In the genomic region with DNA sequence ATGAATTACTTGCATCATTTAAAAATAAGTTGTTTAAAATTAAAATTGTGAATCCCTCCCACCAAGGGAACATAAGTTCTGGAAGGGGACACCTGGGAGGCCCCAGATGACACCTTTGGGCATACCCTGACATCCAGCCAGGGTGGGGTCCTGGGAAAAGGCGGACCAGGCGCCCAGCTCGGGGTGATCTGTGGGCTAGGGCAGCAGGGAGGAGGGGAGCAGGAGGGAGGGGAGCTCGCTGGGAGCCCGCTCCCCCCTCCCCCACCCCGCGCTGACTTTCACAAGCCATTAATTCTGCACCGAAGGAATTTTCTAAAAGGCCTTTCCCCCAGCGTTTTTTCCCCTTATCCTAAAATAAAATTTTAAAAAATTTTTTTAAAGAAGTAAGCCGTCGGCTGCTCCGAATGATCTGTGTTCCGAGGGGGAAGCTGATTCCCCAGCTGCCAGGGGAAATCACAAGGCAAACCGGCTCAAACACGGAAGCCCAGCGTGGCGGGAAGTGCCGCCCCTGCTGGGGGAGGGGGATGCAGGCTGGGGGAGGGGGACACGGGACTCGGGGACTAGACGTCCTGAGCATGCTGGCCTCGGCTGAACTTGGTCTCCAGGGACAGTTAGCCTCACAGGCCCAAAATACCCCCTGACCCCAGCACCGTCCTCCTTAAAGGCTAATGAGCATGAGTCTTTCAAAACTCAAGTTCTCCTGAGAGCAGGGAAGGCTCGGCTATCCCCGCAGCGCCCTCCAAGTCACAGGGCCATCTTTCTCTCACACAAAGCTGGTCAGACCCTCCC, we compare ENCODE assay signal across 1 cellular context.
TF ChIP-seq lines count a peak whose summit lies in the region.

No MANE protein-coding gene starts in this region.

TF ChIP-seq in GM23338, 12 proteins besides CTCF, POLR2A, EP300 and RAD21 (continued from another document):
- TF ChIP-seq CREB1 (CRISPR knock-in tag; IDR thresholded peaks at IDR 0.05; ENCODE audit: low read depth) (no peak), POLR2AphosphoS5 (IDR thresholded peaks at IDR 0.05; ENCODE audit: low read depth) (no peak)
- TF ChIP-seq, protein P1, sequence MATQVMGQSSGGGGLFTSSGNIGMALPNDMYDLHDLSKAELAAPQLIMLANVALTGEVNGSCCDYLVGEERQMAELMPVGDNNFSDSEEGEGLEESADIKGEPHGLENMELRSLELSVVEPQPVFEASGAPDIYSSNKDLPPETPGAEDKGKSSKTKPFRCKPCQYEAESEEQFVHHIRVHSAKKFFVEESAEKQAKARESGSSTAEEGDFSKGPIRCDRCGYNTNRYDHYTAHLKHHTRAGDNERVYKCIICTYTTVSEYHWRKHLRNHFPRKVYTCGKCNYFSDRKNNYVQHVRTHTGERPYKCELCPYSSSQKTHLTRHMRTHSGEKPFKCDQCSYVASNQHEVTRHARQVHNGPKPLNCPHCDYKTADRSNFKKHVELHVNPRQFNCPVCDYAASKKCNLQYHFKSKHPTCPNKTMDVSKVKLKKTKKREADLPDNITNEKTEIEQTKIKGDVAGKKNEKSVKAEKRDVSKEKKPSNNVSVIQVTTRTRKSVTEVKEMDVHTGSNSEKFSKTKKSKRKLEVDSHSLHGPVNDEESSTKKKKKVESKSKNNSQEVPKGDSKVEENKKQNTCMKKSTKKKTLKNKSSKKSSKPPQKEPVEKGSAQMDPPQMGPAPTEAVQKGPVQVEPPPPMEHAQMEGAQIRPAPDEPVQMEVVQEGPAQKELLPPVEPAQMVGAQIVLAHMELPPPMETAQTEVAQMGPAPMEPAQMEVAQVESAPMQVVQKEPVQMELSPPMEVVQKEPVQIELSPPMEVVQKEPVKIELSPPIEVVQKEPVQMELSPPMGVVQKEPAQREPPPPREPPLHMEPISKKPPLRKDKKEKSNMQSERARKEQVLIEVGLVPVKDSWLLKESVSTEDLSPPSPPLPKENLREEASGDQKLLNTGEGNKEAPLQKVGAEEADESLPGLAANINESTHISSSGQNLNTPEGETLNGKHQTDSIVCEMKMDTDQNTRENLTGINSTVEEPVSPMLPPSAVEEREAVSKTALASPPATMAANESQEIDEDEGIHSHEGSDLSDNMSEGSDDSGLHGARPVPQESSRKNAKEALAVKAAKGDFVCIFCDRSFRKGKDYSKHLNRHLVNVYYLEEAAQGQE (IDR thresholded peaks at IDR 0.05; ENCODE audit: unreplicated experiment): no peak
- TF ChIP-seq, protein P2, sequence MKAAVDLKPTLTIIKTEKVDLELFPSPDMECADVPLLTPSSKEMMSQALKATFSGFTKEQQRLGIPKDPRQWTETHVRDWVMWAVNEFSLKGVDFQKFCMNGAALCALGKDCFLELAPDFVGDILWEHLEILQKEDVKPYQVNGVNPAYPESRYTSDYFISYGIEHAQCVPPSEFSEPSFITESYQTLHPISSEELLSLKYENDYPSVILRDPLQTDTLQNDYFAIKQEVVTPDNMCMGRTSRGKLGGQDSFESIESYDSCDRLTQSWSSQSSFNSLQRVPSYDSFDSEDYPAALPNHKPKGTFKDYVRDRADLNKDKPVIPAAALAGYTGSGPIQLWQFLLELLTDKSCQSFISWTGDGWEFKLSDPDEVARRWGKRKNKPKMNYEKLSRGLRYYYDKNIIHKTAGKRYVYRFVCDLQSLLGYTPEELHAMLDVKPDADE (IDR thresholded peaks at IDR 0.05): no peak
TF ChIP-seq in GM23338: peak in this region for 0.
